In the genomic region with DNA sequence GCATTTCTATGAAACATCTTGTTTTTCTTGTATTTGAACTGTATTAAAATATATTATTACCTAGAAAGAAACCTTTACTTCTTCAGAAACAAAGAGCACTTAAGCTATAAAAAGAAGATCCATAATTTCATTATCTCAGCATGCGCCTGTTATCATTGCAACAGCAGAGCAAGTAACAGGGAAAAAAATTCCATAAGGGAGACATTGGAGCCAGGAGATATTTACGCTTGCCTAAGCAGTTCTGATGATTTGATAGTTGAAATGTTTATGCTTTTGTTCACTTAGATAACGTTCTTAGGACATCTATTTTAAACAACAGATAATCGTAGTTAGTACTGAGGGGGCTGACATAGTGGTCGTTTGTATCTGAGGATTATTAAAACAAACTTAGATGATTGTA, we compare ENCODE assay signal across 1 cellular context.
TF ChIP-seq lines count a peak whose summit lies in the region.

No MANE protein-coding gene starts in this region.

TF ChIP-seq in neural cell, 6 proteins besides CTCF, POLR2A, EP300 and RAD21 (continued from another document):
- TF ChIP-seq, protein P1, sequence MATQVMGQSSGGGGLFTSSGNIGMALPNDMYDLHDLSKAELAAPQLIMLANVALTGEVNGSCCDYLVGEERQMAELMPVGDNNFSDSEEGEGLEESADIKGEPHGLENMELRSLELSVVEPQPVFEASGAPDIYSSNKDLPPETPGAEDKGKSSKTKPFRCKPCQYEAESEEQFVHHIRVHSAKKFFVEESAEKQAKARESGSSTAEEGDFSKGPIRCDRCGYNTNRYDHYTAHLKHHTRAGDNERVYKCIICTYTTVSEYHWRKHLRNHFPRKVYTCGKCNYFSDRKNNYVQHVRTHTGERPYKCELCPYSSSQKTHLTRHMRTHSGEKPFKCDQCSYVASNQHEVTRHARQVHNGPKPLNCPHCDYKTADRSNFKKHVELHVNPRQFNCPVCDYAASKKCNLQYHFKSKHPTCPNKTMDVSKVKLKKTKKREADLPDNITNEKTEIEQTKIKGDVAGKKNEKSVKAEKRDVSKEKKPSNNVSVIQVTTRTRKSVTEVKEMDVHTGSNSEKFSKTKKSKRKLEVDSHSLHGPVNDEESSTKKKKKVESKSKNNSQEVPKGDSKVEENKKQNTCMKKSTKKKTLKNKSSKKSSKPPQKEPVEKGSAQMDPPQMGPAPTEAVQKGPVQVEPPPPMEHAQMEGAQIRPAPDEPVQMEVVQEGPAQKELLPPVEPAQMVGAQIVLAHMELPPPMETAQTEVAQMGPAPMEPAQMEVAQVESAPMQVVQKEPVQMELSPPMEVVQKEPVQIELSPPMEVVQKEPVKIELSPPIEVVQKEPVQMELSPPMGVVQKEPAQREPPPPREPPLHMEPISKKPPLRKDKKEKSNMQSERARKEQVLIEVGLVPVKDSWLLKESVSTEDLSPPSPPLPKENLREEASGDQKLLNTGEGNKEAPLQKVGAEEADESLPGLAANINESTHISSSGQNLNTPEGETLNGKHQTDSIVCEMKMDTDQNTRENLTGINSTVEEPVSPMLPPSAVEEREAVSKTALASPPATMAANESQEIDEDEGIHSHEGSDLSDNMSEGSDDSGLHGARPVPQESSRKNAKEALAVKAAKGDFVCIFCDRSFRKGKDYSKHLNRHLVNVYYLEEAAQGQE (IDR thresholded peaks at IDR 0.05; ENCODE audit: borderline replicate concordance) = peak; percentile 33
- no peak for TF ChIP-seq TAF1 (IDR thresholded peaks at IDR 0.05; ENCODE audit: low read depth)
- TF ChIP-seq SMC3 (conservative IDR thresholded peaks at IDR 0.05; ENCODE audit: poor library complexity) = no peak
